8 cellular contexts compared by ENCODE assay signal in the genomic region with DNA sequence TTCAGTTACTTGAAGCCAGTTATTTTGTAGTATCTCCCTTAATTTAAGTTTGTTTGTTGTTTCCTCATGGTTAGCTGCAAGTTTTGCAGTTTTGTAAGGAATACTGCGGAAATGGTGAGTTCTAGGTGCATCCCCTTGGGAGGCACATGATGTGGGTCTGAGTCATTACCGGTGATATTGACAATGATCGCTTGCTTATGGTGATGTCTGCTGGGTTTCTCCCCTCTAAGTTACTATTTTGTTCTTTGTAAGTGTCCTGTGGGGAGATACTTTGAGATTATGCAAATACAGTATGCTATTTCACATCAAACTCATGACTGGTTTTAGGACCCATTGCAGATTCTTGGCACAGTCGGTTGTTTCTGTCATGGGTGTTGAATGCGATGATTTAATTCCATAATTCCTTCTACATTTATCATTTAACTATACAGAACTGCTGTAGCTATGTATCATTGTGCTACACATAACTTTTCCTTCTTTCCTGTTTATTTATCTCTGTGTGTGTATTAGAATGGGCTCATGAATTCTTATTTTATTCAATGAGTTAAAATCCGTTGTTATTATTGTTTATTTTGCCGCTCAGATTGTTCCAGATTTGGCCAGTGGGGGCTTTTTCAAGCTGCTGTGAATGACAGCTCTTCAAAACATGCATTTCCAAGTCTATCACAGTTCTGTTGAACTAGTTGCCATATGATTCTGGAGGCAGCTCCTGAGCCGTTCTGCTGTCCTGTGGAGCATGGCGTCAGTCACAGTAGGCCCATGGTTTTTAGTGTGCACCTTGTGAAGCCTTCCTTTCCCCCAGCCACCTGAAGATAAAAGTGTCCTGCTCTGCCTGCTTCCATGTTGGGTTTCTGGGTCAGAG. TPM values are rescaled to one million over a fixed set of nuclear protein-coding genes. Genes with fewer than 3 reads are reported as not detected.
DNase-seq lines count a peak whose midpoint lies in the region; ATAC-seq lines count a peak whose summit lies in the region.

No MANE protein-coding gene starts in this region.

- peaks cover 42% of the 10 kb centered on the region for H3K36me3 Mint-ChIP-seq in activated naive CD8-positive, alpha-beta T cell treated with anti-CD3 and anti-CD28 coated beads, Interleukin-2, amount 10 ng/mL, durations not matched to agents 7 days and 5 days

- peak overlapping the region; percentile 90 for H3K27ac Mint-ChIP-seq in activated naive CD8-positive, alpha-beta T cell treated with anti-CD3 and anti-CD28 coated beads, Interleukin-2, amount 10 ng/mL, durations not matched to agents 7 days and 5 days

- POLR2A ChIA-PET in activated naive CD8-positive, alpha-beta T cell treated with anti-CD3 and anti-CD28 coated beads, Interleukin-2, amount 10 ng/mL, durations not matched to agents 7 days and 5 days (lab: Charles Lee) = interaction anchor here (0.8 to 14.2 kb wide), 9 partner anchors 9 to 267 kb away, joined by 3 to 150 read pairs (median 5); no protein-coding TSS in a partner anchor

- peak overlapping the region; percentile 74 for H3K4me3 Mint-ChIP-seq in activated naive CD8-positive, alpha-beta T cell treated with anti-CD3 and anti-CD28 coated beads, Interleukin-2, amount 10 ng/mL, durations not matched to agents 7 days and 5 days

- ATAC-seq in GM19372 (IDR thresholded peaks at IDR 0.05; ENCODE audit: low read depth, unreplicated experiment) (peak; percentile 85), HG03342 (IDR thresholded peaks at IDR 0.05; ENCODE audit: unreplicated experiment) (peak; percentile 91)
- peak; percentile 59 for ATAC-seq in activated naive CD8-positive, alpha-beta T cell treated with anti-CD3 and anti-CD28 coated beads, Interleukin-2, amount 10 ng/mL, durations not matched to agents 7 days and 5 days (ENCODE audit: low read depth)

- in situ Hi-C loops in KBM-7 (cut with MboI; ENCODE audit: low pct_unique_long_range_greater_than_20kb, low sequenced_read_pairs) = no loop called here

- peaks cover 75% of the 10 kb centered on the region for H3K4me1 Mint-ChIP-seq in activated naive CD8-positive, alpha-beta T cell treated with anti-CD3 and anti-CD28 coated beads, Interleukin-2, amount 10 ng/mL, durations not matched to agents 7 days and 5 days

- H3K27me3 Mint-ChIP-seq in activated naive CD8-positive, alpha-beta T cell treated with anti-CD3 and anti-CD28 coated beads, Interleukin-2, amount 10 ng/mL, durations not matched to agents 7 days and 5 days = no peaks in the 10 kb centered on the region

- peaks cover 3% of the 10 kb centered on the region for H3K9me3 Mint-ChIP-seq in activated naive CD8-positive, alpha-beta T cell treated with anti-CD3 and anti-CD28 coated beads, Interleukin-2, amount 10 ng/mL, durations not matched to agents 7 days and 5 days

- DNase-seq in COLO829 (ENCODE audit: low spot score) (peak; percentile 58), mesenteric fat pad (ENCODE audit: low spot score) (peak; percentile 12), RKO (ENCODE audit: low spot score) (no peak), KBM-7 (no peak), ecto neural progenitor cell (ENCODE audit: low spot score) (no peak)
- DNase-seq in activated naive CD8-positive, alpha-beta T cell treated with anti-CD3 and anti-CD28 coated beads, Interleukin-2, amount 10 ng/mL, durations not matched to agents 7 days and 5 days = no peak

RNA-seq across cellular contexts. Expression of a gene that starts 18.4 kb away (rescaled TPM):
- total RNA-seq in activated naive CD8-positive, alpha-beta T cell treated with anti-CD3 and anti-CD28 coated beads, Interleukin-2, amount 10 ng/mL, durations not matched to agents 7 days and 5 days = 100 to 1,000 TPM in 1 of 2 experiments, 10 to 100 TPM in 1; 98.8 to 112 TPM
- 177 TPM for total RNA-seq in mesenteric fat pad

Comparison
In these comparisons a context has a peak if more than half of its experiments do, and no peak if none do; other contexts are left out.
1. DNase-seq: peak in COLO829 (single experiment) and mesenteric fat pad (single experiment); none in activated naive CD8-positive, alpha-beta T cell treated with anti-CD3 and anti-CD28 coated beads, Interleukin-2, amount 10 ng/mL, durations not matched to agents 7 days and 5 days (single experiment), RKO (single experiment), KBM-7 (single experiment) and ecto neural progenitor cell (single experiment).
2. Peak in every context shown above with its lines, with median percentiles within 50 percentile points of each other: ATAC-seq.